Comparison of ENCODE assay signal across 8 cellular contexts in the genomic region with DNA sequence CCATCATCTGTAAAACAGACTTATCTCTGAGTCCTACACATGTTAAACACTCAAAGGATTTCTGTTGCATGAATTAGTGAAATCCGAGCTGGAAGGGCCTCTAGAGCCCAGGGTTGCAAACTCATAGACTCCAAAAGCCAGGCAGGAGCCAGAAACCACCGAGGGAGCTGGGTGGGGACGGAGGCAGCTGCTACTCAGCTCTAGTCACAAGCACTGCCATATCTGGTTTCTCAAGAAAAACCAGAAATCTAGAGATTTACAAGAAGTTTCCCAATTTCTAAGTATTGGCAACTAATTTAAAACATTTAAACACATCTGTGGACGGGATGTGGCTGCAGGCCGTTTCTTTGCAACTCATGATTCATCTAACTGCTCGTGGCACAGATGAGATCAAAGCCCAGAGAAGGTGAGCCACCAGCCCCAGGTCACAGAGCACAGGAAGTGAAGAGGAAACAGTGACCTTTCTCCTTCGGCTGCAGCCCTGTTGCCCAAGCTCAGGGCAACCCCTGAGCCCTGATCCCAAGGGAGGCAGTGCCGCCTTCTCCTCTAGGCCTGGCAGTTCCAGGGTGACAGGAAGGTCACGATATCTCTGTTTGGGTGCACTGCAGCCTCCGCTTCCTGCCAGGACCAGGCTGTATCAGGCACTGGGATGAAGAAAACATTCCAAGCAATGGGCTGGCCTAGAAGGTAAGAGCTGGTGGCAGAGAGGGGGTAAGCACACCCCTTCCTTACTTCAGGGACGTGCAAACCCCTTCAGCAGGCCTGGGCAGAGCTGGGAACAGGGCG. TPM values are rescaled to one million over a fixed set of nuclear protein-coding genes. Genes with fewer than 3 reads are reported as not detected.
DNase-seq lines count a peak whose midpoint lies in the region; ATAC-seq lines count a peak whose summit lies in the region.

No MANE protein-coding gene starts in this region.

- peak; percentile 86 for DNase-seq in Right ventricle myocardium inferior (ENCODE audit: missing footprints)
- no peak for DNase-seq in cardiac septum (ENCODE audit: low spot score)
- peak; percentile 86 for DNase-seq in activated effector memory CD4-positive, alpha-beta T cell treated with anti-CD3 and anti-CD28 coated beads, Interleukin-2, amount 50 U/mL, for 16 hours
- peak; percentile 40 for DNase-seq in left kidney (ENCODE audit: low read depth, low spot score)
- DNase-seq in stimulated activated CD8-positive, alpha-beta memory T cell treated with anti-CD3 and anti-CD28 coated beads, Interleukin-7, amount 100 ng/mL, for 24 hours (ENCODE audit: low read depth): peak; percentile 41
- no peak for DNase-seq in NCI-H2081 treated with DMSO at 0.1 percent for 48 hours (lab: John Stamatoyannopoulos, UW)
- DNase-seq in NCI-H146 (lab: John Stamatoyannopoulos, UW): no peak

- peak; percentile 93 for ATAC-seq in Right ventricle myocardium inferior
- no peak for ATAC-seq in HG02610 (IDR thresholded peaks at IDR 0.05; ENCODE audit: unreplicated experiment)

- intact Hi-C loops in Right ventricle myocardium inferior (cut with DNase I): no loop called here
- intact Hi-C loops in cardiac septum (cut with DNase I): loop anchor here (5.0 kb wide), 1 partner anchor 37 kb away; no protein-coding TSS in a partner anchor

RNA-seq across cellular contexts. Expression of gene PTGIS, which starts 26.4 kb away (rescaled TPM):
- total RNA-seq in Right ventricle myocardium inferior (24.2 TPM), cardiac septum (37.6 TPM)

Comparison
In these comparisons a context has a peak if more than half of its experiments do, and no peak if none do; other contexts are left out.
1. DNase-seq: peak in Right ventricle myocardium inferior (single experiment), activated effector memory CD4-positive, alpha-beta T cell treated with anti-CD3 and anti-CD28 coated beads, Interleukin-2, amount 50 U/mL, for 16 hours (single experiment), left kidney (single experiment) and stimulated activated CD8-positive, alpha-beta memory T cell treated with anti-CD3 and anti-CD28 coated beads, Interleukin-7, amount 100 ng/mL, for 24 hours (single experiment); none in cardiac septum (single experiment), NCI-H2081 treated with DMSO at 0.1 percent for 48 hours (single experiment) and NCI-H146 (single experiment).